ENCODE assay signal across 1 cellular context in genomic region chr2:174014021-174014698, GRCh38.
TF ChIP-seq lines count a peak whose summit lies in the region.

No MANE protein-coding gene starts in this region.

TF ChIP-seq in GM23338, 12 proteins besides CTCF, POLR2A, EP300 and RAD21 (continued from another document):
- no peak for TF ChIP-seq ZNF462 (CRISPR knock-in tag; IDR thresholded peaks at IDR 0.05)
- no peak for TF ChIP-seq STAT1 (IDR thresholded peaks at IDR 0.05; ENCODE audit: unreplicated experiment)
- TF ChIP-seq EZH2phosphoT487 (IDR thresholded peaks at IDR 0.05; ENCODE audit: unreplicated experiment), result no peak
- no peak for TF ChIP-seq NANOG (IDR thresholded peaks at IDR 0.05; ENCODE audit: borderline replicate concordance)
- TF ChIP-seq REST (IDR thresholded peaks at IDR 0.05; ENCODE audit: unreplicated experiment), result no peak
- no peak for TF ChIP-seq ZNF114 (CRISPR knock-in tag; IDR thresholded peaks at IDR 0.05)
- TF ChIP-seq POLR2AphosphoS5 (IDR thresholded peaks at IDR 0.05; ENCODE audit: low read depth), result no peak
- TF ChIP-seq EZH2 (IDR thresholded peaks at IDR 0.05; ENCODE audit: low read depth, unreplicated experiment), result no peak
- TF ChIP-seq ZNF331 (CRISPR knock-in tag; IDR thresholded peaks at IDR 0.05; ENCODE audit: low read depth), result no peak
- TF ChIP-seq JUNB (IDR thresholded peaks at IDR 0.05; ENCODE audit: unreplicated experiment), result no peak
